In the genomic region with DNA sequence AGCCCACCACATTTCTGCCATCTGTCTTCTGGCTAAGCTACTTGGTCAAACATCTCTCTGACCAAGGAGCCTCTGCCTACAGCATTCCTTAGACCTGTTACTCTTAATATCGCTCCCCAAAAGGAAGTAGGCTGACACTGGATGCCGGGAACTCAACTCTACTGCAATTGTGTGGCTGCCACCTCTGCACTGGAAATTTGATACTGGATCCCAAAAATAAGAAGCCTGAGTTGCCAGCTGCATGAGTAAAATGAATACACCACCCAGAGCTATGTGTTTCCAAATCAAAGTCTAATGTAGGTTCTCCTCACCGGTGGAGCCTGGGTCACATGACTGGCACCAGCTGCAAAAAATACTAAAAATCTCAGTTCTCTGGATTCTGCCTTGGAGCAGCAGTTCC, we compare ENCODE assay signal across 1 cellular context.
TF ChIP-seq lines count a peak whose summit lies in the region.

No MANE protein-coding gene starts in this region.

TF ChIP-seq in H1, 55 proteins besides CTCF, POLR2A, EP300 and RAD21:
- TF ChIP-seq ASH2L (IDR thresholded peaks at IDR 0.05; ENCODE audit: low read length) (no peak), HDAC2 (IDR thresholded peaks at IDR 0.05; ENCODE audit: borderline replicate concordance in 1 of 2, low read depth in 2 of 2, low read length in 2 of 2) (no peak), EZH2 (IDR thresholded peaks at IDR 0.05; ENCODE audit: low read depth, low read length, severe bottlenecking) (no peak), PHF8 (conservative IDR thresholded peaks at IDR 0.05; ENCODE audit: low read depth, low read length) (no peak), RFX5 (IDR thresholded peaks at IDR 0.05; ENCODE audit: borderline replicate concordance, low read depth, low read length) (no peak), SIN3A (conservative IDR thresholded peaks at IDR 0.05 in 1 of 2, IDR thresholded peaks at IDR 0.05 in 1 of 2; ENCODE audit: low read depth in 1 of 2, low read length in 2 of 2) (no peak), EGR1 (IDR thresholded peaks at IDR 0.05; ENCODE audit: borderline replicate concordance, low read depth, low read length) (no peak), SRF (IDR thresholded peaks at IDR 0.05; ENCODE audit: low read depth, low read length) (no peak), ZNF274 (IDR thresholded peaks at IDR 0.05; ENCODE audit: borderline replicate concordance, extremely low read depth, low read length) (no peak), CTBP2 (IDR thresholded peaks at IDR 0.05; ENCODE audit: borderline replicate concordance, insufficient read depth, insufficient read length, low read length) (no peak), SP4 (IDR thresholded peaks at IDR 0.05; ENCODE audit: low read length) (no peak), TAF7 (optimal IDR thresholded peaks at IDR 0.05; ENCODE audit: borderline replicate concordance, low read depth, low read length) (no peak)
- TF ChIP-seq, protein P1, sequence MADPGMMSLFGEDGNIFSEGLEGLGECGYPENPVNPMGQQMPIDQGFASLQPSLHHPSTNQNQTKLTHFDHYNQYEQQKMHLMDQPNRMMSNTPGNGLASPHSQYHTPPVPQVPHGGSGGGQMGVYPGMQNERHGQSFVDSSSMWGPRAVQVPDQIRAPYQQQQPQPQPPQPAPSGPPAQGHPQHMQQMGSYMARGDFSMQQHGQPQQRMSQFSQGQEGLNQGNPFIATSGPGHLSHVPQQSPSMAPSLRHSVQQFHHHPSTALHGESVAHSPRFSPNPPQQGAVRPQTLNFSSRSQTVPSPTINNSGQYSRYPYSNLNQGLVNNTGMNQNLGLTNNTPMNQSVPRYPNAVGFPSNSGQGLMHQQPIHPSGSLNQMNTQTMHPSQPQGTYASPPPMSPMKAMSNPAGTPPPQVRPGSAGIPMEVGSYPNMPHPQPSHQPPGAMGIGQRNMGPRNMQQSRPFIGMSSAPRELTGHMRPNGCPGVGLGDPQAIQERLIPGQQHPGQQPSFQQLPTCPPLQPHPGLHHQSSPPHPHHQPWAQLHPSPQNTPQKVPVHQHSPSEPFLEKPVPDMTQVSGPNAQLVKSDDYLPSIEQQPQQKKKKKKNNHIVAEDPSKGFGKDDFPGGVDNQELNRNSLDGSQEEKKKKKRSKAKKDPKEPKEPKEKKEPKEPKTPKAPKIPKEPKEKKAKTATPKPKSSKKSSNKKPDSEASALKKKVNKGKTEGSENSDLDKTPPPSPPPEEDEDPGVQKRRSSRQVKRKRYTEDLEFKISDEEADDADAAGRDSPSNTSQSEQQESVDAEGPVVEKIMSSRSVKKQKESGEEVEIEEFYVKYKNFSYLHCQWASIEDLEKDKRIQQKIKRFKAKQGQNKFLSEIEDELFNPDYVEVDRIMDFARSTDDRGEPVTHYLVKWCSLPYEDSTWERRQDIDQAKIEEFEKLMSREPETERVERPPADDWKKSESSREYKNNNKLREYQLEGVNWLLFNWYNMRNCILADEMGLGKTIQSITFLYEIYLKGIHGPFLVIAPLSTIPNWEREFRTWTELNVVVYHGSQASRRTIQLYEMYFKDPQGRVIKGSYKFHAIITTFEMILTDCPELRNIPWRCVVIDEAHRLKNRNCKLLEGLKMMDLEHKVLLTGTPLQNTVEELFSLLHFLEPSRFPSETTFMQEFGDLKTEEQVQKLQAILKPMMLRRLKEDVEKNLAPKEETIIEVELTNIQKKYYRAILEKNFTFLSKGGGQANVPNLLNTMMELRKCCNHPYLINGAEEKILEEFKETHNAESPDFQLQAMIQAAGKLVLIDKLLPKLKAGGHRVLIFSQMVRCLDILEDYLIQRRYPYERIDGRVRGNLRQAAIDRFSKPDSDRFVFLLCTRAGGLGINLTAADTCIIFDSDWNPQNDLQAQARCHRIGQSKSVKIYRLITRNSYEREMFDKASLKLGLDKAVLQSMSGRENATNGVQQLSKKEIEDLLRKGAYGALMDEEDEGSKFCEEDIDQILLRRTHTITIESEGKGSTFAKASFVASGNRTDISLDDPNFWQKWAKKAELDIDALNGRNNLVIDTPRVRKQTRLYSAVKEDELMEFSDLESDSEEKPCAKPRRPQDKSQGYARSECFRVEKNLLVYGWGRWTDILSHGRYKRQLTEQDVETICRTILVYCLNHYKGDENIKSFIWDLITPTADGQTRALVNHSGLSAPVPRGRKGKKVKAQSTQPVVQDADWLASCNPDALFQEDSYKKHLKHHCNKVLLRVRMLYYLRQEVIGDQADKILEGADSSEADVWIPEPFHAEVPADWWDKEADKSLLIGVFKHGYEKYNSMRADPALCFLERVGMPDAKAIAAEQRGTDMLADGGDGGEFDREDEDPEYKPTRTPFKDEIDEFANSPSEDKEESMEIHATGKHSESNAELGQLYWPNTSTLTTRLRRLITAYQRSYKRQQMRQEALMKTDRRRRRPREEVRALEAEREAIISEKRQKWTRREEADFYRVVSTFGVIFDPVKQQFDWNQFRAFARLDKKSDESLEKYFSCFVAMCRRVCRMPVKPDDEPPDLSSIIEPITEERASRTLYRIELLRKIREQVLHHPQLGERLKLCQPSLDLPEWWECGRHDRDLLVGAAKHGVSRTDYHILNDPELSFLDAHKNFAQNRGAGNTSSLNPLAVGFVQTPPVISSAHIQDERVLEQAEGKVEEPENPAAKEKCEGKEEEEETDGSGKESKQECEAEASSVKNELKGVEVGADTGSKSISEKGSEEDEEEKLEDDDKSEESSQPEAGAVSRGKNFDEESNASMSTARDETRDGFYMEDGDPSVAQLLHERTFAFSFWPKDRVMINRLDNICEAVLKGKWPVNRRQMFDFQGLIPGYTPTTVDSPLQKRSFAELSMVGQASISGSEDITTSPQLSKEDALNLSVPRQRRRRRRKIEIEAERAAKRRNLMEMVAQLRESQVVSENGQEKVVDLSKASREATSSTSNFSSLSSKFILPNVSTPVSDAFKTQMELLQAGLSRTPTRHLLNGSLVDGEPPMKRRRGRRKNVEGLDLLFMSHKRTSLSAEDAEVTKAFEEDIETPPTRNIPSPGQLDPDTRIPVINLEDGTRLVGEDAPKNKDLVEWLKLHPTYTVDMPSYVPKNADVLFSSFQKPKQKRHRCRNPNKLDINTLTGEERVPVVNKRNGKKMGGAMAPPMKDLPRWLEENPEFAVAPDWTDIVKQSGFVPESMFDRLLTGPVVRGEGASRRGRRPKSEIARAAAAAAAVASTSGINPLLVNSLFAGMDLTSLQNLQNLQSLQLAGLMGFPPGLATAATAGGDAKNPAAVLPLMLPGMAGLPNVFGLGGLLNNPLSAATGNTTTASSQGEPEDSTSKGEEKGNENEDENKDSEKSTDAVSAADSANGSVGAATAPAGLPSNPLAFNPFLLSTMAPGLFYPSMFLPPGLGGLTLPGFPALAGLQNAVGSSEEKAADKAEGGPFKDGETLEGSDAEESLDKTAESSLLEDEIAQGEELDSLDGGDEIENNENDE (IDR thresholded peaks at IDR 0.05; ENCODE audit: insufficient replicate concordance, low read length), result no peak
- TF ChIP-seq, protein P2, sequence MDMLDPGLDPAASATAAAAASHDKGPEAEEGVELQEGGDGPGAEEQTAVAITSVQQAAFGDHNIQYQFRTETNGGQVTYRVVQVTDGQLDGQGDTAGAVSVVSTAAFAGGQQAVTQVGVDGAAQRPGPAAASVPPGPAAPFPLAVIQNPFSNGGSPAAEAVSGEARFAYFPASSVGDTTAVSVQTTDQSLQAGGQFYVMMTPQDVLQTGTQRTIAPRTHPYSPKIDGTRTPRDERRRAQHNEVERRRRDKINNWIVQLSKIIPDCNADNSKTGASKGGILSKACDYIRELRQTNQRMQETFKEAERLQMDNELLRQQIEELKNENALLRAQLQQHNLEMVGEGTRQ (IDR thresholded peaks at IDR 0.05; ENCODE audit: low read length), result no peak
TF ChIP-seq in H1: peak in this region for 0.
